In genomic region chr4:185128272-185129119, GRCh38 we compare ENCODE assay signal across 8 cellular contexts. TPM values are rescaled to one million over a fixed set of nuclear protein-coding genes. Genes with fewer than 3 reads are reported as not detected.
DNase-seq lines count a peak whose midpoint lies in the region; ATAC-seq and TF ChIP-seq lines count a peak whose summit lies in the region.

No MANE protein-coding gene starts in this region.

- peak; percentile 24 for TF ChIP-seq CTCF in GM12864 (IDR thresholded peaks at IDR 0.05; ENCODE audit: low read depth, low read length, missing control alignments)
- peak; percentile 42 for TF ChIP-seq CTCF in activated CD8-positive, alpha-beta T cell treated with anti-CD3 and anti-CD28 coated beads for 36 hours (IDR thresholded peaks at IDR 0.05)
- TF ChIP-seq CTCF in epithelial cell of esophagus (IDR thresholded peaks at IDR 0.05; ENCODE audit: insufficient read depth, low read depth, low read length, missing control alignments) = no peak

- no peak for DNase-seq in GM12864 (ENCODE audit: low read depth)
- peak; percentile 31 for DNase-seq in activated CD8-positive, alpha-beta T cell treated with anti-CD3 and anti-CD28 coated beads for 36 hours
- DNase-seq in epithelial cell of esophagus (ENCODE audit: low read depth) = peak; percentile 60
- peak; percentile 25 for DNase-seq in naive B cell
- DNase-seq in aorta = peak; percentile 52 to 79
- DNase-seq in MV-4-11 (lab: John Stamatoyannopoulos, UW) = no peak
- DNase-seq in RKO (ENCODE audit: low spot score) = no peak

- intact Hi-C loops in activated CD8-positive, alpha-beta T cell treated with anti-CD3 and anti-CD28 coated beads for 36 hours (cut with micrococcal nuclease) = no loop called here
- intact Hi-C loops in aorta (cut with DNase I) = no loop called here

- H3K4me1 Mint-ChIP-seq in activated CD8-positive, alpha-beta T cell treated with anti-CD3 and anti-CD28 coated beads for 36 hours (ENCODE audit: low read depth) = peaks cover 6% of the 10 kb centered on the region
- H3K4me1 Mint-ChIP-seq in naive B cell = peaks cover 0 to 9% (median 4%) of the 10 kb centered on the region in 3 donors

- H3K4me3 ChIP-seq in GM12864 (ENCODE audit: low read depth, low read length) (peak overlapping the region; percentile 57), epithelial cell of esophagus (ENCODE audit: low read length) (peak overlapping the region; percentile 41), aorta (ENCODE audit: low read length in 2 of 2) (peak overlapping the region; percentile 32 to 51)

- H3K4me3 Mint-ChIP-seq in activated CD8-positive, alpha-beta T cell treated with anti-CD3 and anti-CD28 coated beads for 36 hours = peak overlapping the region; percentile 61
- peak overlapping the region; percentile 75 to 91 (median 84) for H3K4me3 Mint-ChIP-seq in naive B cell

- no peaks in the 10 kb centered on the region for H3K36me3 ChIP-seq in aorta (ENCODE audit: control insufficient read depth in 1 of 2, insufficient read depth in 2 of 2, low read length in 1 of 2)

- no peaks in the 10 kb centered on the region for H3K27me3 ChIP-seq in aorta (ENCODE audit: control insufficient read depth in 1 of 2, insufficient read depth in 2 of 2, low read length in 1 of 2)

- POLR2A ChIA-PET in activated CD8-positive, alpha-beta T cell treated with anti-CD3 and anti-CD28 coated beads for 36 hours (lab: Charles Lee) = interaction anchor here (1.0 kb wide), 1 partner anchor 15 kb away, joined by 3 read pairs; the partner anchor contains the start of gene SLC25A4

- no peaks in the 10 kb centered on the region for H3K4me1 ChIP-seq in aorta (ENCODE audit: control insufficient read depth in 1 of 2, insufficient read depth in 2 of 2, low read length in 2 of 2)

- CTCF ChIA-PET in activated CD8-positive, alpha-beta T cell treated with anti-CD3 and anti-CD28 coated beads for 36 hours (lab: Charles Lee) = interaction anchor here (1.3 to 2.8 kb wide), 3 partner anchors 8 to 87 kb away, joined by 4 to 9 read pairs (median 5); no protein-coding TSS in a partner anchor

- ATAC-seq in HG02852 (IDR thresholded peaks at IDR 0.05; ENCODE audit: unreplicated experiment) = peak; percentile 55
- peak; percentile 74 for ATAC-seq in activated CD8-positive, alpha-beta T cell treated with anti-CD3 and anti-CD28 coated beads for 36 hours
- peak; percentile 79 to 82 for ATAC-seq in naive B cell (ENCODE audit: low read depth in 2 of 2)
- peak; percentile 79 for ATAC-seq in aorta (ENCODE audit: low FRiP score)

- WGBS in aorta, 2 donors = 1% methylated on average over 74 of the region's 74 CpGs

- H3K27me3 Mint-ChIP-seq in activated CD8-positive, alpha-beta T cell treated with anti-CD3 and anti-CD28 coated beads for 36 hours = peaks cover 33% of the 10 kb centered on the region
- peaks cover 23 to 49% (median 29%) of the 10 kb centered on the region in 3 donors for H3K27me3 Mint-ChIP-seq in naive B cell

- no peaks in the 10 kb centered on the region for H3K9me3 Mint-ChIP-seq in activated CD8-positive, alpha-beta T cell treated with anti-CD3 and anti-CD28 coated beads for 36 hours
- no peaks in the 10 kb centered on the region for H3K9me3 Mint-ChIP-seq in naive B cell

- H3K27ac ChIP-seq in aorta (ENCODE audit: low read depth in 1 of 2, low read length in 2 of 2) = peak overlapping the region in 1 of 2 donors; percentile 66

- H3K36me3 Mint-ChIP-seq in activated CD8-positive, alpha-beta T cell treated with anti-CD3 and anti-CD28 coated beads for 36 hours (ENCODE audit: low read depth) = no peaks in the 10 kb centered on the region
- no peaks in the 10 kb centered on the region for H3K36me3 Mint-ChIP-seq in naive B cell

- H3K27ac Mint-ChIP-seq in activated CD8-positive, alpha-beta T cell treated with anti-CD3 and anti-CD28 coated beads for 36 hours = no peak overlapping the region
- H3K27ac Mint-ChIP-seq in naive B cell = peak overlapping the region in 1 of 6 donors; percentile 18

- H3K9me3 ChIP-seq in aorta (ENCODE audit: control insufficient read depth, low read length) = no peaks in the 10 kb centered on the region

RNA-seq across cellular contexts. Expression of gene SLC25A4, which starts 14.6 kb away (rescaled TPM):
- total RNA-seq in activated CD8-positive, alpha-beta T cell treated with anti-CD3 and anti-CD28 coated beads for 36 hours = 1 to 10 TPM; 8.5 to 8.7 TPM
- polyA plus RNA-seq in naive B cell (ENCODE audit: low read depth in 6 of 6) (10 to 100 TPM; 10.4 to 24.1 (median 12.4) TPM), aorta (10 to 100 TPM; 89.2 to 95.4 TPM)
- 100 to 1,000 TPM in 1 of 2 donors, 10 to 100 TPM in 1; 72.6 to 119 TPM for total RNA-seq in aorta

Comparison
In these comparisons a context has a peak if more than half of its experiments do, and no peak if none do; other contexts are left out.
1. DNase-seq: peak in activated CD8-positive, alpha-beta T cell treated with anti-CD3 and anti-CD28 coated beads for 36 hours (single experiment), epithelial cell of esophagus (single experiment), naive B cell (single experiment) and aorta (2 of 2); none in GM12864 (single experiment), MV-4-11 (single experiment) and RKO (single experiment).
2. RNA of gene SLC25A4, which starts 14.6 kb away (total RNA-seq): 72.6 to 119 TPM in aorta; 8.5 to 8.7 TPM in activated CD8-positive, alpha-beta T cell treated with anti-CD3 and anti-CD28 coated beads for 36 hours; every median in the first group is over 4 times any median in the second.
3. Peak in every context shown above with its lines, with median percentiles within 50 percentile points of each other: H3K4me3 ChIP-seq and ATAC-seq.